1 cellular context compared by ENCODE assay signal in genomic region chr7:6432786-6433185, GRCh38.
TF ChIP-seq lines count a peak whose summit lies in the region.

No MANE protein-coding gene starts in this region.

TF ChIP-seq in IMR-90, 13 proteins besides CTCF, POLR2A, EP300 and RAD21 (continued from another document):
- TF ChIP-seq USF2 (IDR thresholded peaks at IDR 0.05; ENCODE audit: low read depth, low read length) (no peak), MXI1 (IDR thresholded peaks at IDR 0.05; ENCODE audit: borderline replicate concordance, low read depth, low read length) (no peak), RFX5 (IDR thresholded peaks at IDR 0.05; ENCODE audit: low read depth, low read length) (no peak), MAZ (IDR thresholded peaks at IDR 0.05; ENCODE audit: borderline replicate concordance, low read depth, low read length) (no peak), FOS (IDR thresholded peaks at IDR 0.05; ENCODE audit: low read depth, low read length) (no peak), ELK1 (IDR thresholded peaks at IDR 0.05; ENCODE audit: borderline replicate concordance, low read depth, low read length) (no peak), BHLHE40 (IDR thresholded peaks at IDR 0.05; ENCODE audit: low read depth, low read length) (no peak), MAFK (IDR thresholded peaks at IDR 0.05; ENCODE audit: low read depth, low read length) (no peak)
